32 cellular contexts compared by ENCODE assay signal in genomic region chr7:122518488-122518887, GRCh38.
DNase-seq lines count a peak whose midpoint lies in the region; ATAC-seq, FAIRE-seq and TF ChIP-seq lines count a peak whose summit lies in the region.
"Had no signal": no experiment of that assay in that cellular context is flagged by ENCODE, and none has a peak within 500 bp of the region (broad histone marks: within the 10 kb centered on the region; RNA-seq: fewer than 3 reads in every experiment).

No MANE protein-coding gene starts in this region.

- H3K4me1 ChIP-seq in HepG2 (ENCODE audit: insufficient read depth, low read length) (peaks cover 9% of the 10 kb centered on the region), right lobe of liver (peaks cover 0 to 6% (median 0%) of the 10 kb centered on the region in 4 donors)
- H3K4me1 ChIP-seq: lower lobe of right lung, SJSA1, tibial nerve had no signal

- H3K4me3 ChIP-seq in HepG2 (replicated peaks in 1 of 3; ENCODE audit: insufficient read depth in 1 of 3, low read depth in 2 of 3, low read length in 3 of 3) (no peak overlapping the region), right lobe of liver (no peak overlapping the region), choroid plexus epithelial cell (ENCODE audit: low read depth, low read length) (no peak overlapping the region)
- H3K4me3 ChIP-seq: cardiac muscle cell, coronary artery, lower lobe of right lung, mucosa of descending colon, SJSA1, tibial nerve had no signal

- DNase-seq in HepG2 (ENCODE audit: low spot score) (no peak), right lobe of liver (no peak), NCI-H460 (ENCODE audit: extremely low read depth, low read depth) (peak; percentile 33), choroid plexus epithelial cell (ENCODE audit: low read depth) (peak; percentile 10), renal cortical epithelial cell (ENCODE audit: low read depth) (peak; percentile 57), DMS79 (lab: John Stamatoyannopoulos, UW) (no peak), anterior cingulate cortex (lab: John Stamatoyannopoulos, UW) (no peak), cerebellar cortex (ENCODE audit: low spot score) (no peak)
- DNase-seq: activated CD4-positive, alpha-beta T cell treated with anti-CD3 and anti-CD28 coated beads, Interleukin-2, amount 10 ng/mL, durations not matched to agents 24 days and 14 days; aorta; CD8-positive, alpha-beta T cell; DMS 273 treated with DMSO at 0.1 percent for 48 hours; effector CD8-positive, alpha-beta T cell; glutamatergic neuron; HFFc6; KG1; kidney; lower lobe of right lung; MM.1S; mucosa of descending colon; NCI-H2029 treated with DMSO at 0.1 percent for 48 hours; NCI-H226; stimulated activated CD4-positive, alpha-beta T cell treated with anti-CD3 and anti-CD28 coated beads, Interleukin-15, amount 100 ng/mL, for 24 hours; stimulated activated CD4-positive, alpha-beta T cell treated with anti-CD3 and anti-CD28 coated beads, Interleukin-4, amount 100 ng/mL, for 4 hours; T-cell had no signal

- H3K79me2 ChIP-seq in HepG2 (ENCODE audit: insufficient read depth, low read length): no peaks in the 10 kb centered on the region

- H3K4me2 ChIP-seq in HepG2 (ENCODE audit: low read depth, low read length): no peak overlapping the region

- no peaks in the 10 kb centered on the region for H3K36me3 ChIP-seq in HepG2 (replicated peaks in 1 of 2; ENCODE audit: control insufficient read depth in 1 of 2, insufficient read depth in 2 of 2, low read length in 2 of 2)
- no peaks in the 10 kb centered on the region for H3K36me3 ChIP-seq in right lobe of liver
- H3K36me3 ChIP-seq: cardiac muscle cell, lower lobe of right lung, SJSA1, tibial nerve had no signal

- no peaks in the 10 kb centered on the region for H3K9me3 ChIP-seq in HepG2 (ENCODE audit: low read length)
- H3K9me3 ChIP-seq in right lobe of liver: no peaks in the 10 kb centered on the region
- H3K9me3 ChIP-seq: lower lobe of right lung, mucosa of descending colon, SJSA1, tibial nerve had no signal

- in situ Hi-C loops in HepG2 (cut with HindIII; ENCODE audit: extremely low pct_ligation_motif_present, low pct_unique_long_range_greater_than_20kb): no loop called here

- intact Hi-C loops in HepG2 (cut with micrococcal nuclease; ENCODE audit: unreplicated experiment): no loop called here
- intact Hi-C loops in right lobe of liver (cut with DNase I): no loop called here

- TF ChIP-seq EP300 in HepG2 (IDR thresholded peaks at IDR 0.05; ENCODE audit: low read depth in 2 of 2, low read length in 2 of 2) (no peak), HepG2 (CRISPR knock-in tag; IDR thresholded peaks at IDR 0.05; ENCODE audit: borderline replicate concordance) (no peak)

- POLR2A ChIA-PET in HepG2 (lab: Yijun Ruan, JAX): no interaction called here

- CTCF ChIA-PET in HepG2 (lab: Yijun Ruan, JAX; ENCODE audit: low intra/inter-chr PET ratio, low total read pairs): no interaction called here

- TF ChIP-seq POLR2A in HepG2 (IDR thresholded peaks at IDR 0.05; ENCODE audit: insufficient read depth in 1 of 2, low read depth in 2 of 2, low read length in 2 of 2) (no peak), right lobe of liver (IDR thresholded peaks at IDR 0.05) (no peak)

- 95% methylated on average over 4 of the region's 4 CpGs for WGBS in HepG2 (ENCODE audit: low lambda C conversion rate)
- WGBS in right lobe of liver (ENCODE audit: insufficient coverage, low coverage, low lambda C conversion rate, missing lambda C conversion rate): 94% methylated on average over 4 of the region's 4 CpGs

- no peak for FAIRE-seq in HepG2 (lab: Jason Lieb, UNC)
- FAIRE-seq: GM12892, kidney had no signal

- H3K27me3 ChIP-seq in HepG2 (ENCODE audit: control insufficient read depth in 1 of 2, insufficient read depth in 2 of 2, low read length in 2 of 2) (no peaks in the 10 kb centered on the region), right lobe of liver (no peaks in the 10 kb centered on the region)
- H3K27me3 ChIP-seq: cardiac muscle cell, SJSA1, tibial nerve had no signal

- no peak overlapping the region for H2AFZ ChIP-seq in HepG2 (ENCODE audit: low read length)

- H3K9ac ChIP-seq in HepG2 (ENCODE audit: insufficient read depth, low read depth, low read length): no peak overlapping the region

- H3K27ac ChIP-seq in HepG2 (ENCODE audit: extremely low read length, insufficient read depth, low read length): no peak overlapping the region
- H3K27ac ChIP-seq in right lobe of liver: no peak overlapping the region
- H3K27ac ChIP-seq: cardiac muscle cell, coronary artery, lower lobe of right lung, SJSA1, tibial nerve had no signal

- ATAC-seq in HepG2 (no peak), right lobe of liver (no peak)
- ATAC-seq: activated naive CD4-positive, alpha-beta T cell treated with anti-CD3 and anti-CD28 coated beads, Interleukin-2, amount 50 U/mL, for 72 hours; CD8-positive, alpha-beta T cell; lower lobe of right lung; mucosa of descending colon; natural killer cell treated with Interleukin-12 subunit alpha and Interleukin-12 subunit beta and Interleukin-15 and Interleukin-18, amount 100 ng/mL, for 72 hours; T-cell had no signal

- no peaks in the 10 kb centered on the region for H4K20me1 ChIP-seq in HepG2 (ENCODE audit: insufficient read depth, low read length)

- TF ChIP-seq CTCF in HepG2 (CRISPR knock-in tag; IDR thresholded peaks at IDR 0.05) (no peak), right lobe of liver (IDR thresholded peaks at IDR 0.05) (no peak), choroid plexus epithelial cell (conservative IDR thresholded peaks at IDR 0.05; ENCODE audit: low read depth, low read length) (no peak)

- no TSS peak for BruUV-seq in HepG2 (replicated peaks; lab: Mats Ljungman, UMichigan)

- no peak for TF ChIP-seq RAD21 in HepG2 (CRISPR knock-in tag; IDR thresholded peaks at IDR 0.05)

TF ChIP-seq in HepG2, 621 proteins besides CTCF, POLR2A, EP300 and RAD21:
- TF ChIP-seq GPBP1L1 (CRISPR knock-in tag; IDR thresholded peaks at IDR 0.05): no peak
- TF ChIP-seq MTA3 (CRISPR knock-in tag; IDR thresholded peaks at IDR 0.05): no peak
- TF ChIP-seq ARID3A (IDR thresholded peaks at IDR 0.05; ENCODE audit: low read depth, low read length): no peak
- TF ChIP-seq ZNF563 (CRISPR knock-in tag; IDR thresholded peaks at IDR 0.05): no peak
- no peak for TF ChIP-seq MYNN (CRISPR knock-in tag; IDR thresholded peaks at IDR 0.05; ENCODE audit: low read depth)
- no peak for TF ChIP-seq SSRP1 (CRISPR knock-in tag; IDR thresholded peaks at IDR 0.05)
- TF ChIP-seq NFE2L2 (IDR thresholded peaks at IDR 0.05; ENCODE audit: low read length): peak; percentile 36; the same call in 1 of the 2 replicates
- no peak for TF ChIP-seq NR2F6 (IDR thresholded peaks at IDR 0.05)
- TF ChIP-seq NR2F6 (CRISPR knock-in tag; IDR thresholded peaks at IDR 0.05): no peak

Comparison
In these comparisons a context has a peak if more than half of its experiments do, and no peak if none do; other contexts are left out.
1. DNase-seq: peak in NCI-H460 (single experiment), choroid plexus epithelial cell (single experiment) and renal cortical epithelial cell (single experiment); none in HepG2 (single experiment), right lobe of liver (0 of 3), DMS79 (single experiment), anterior cingulate cortex (0 of 58) and cerebellar cortex (single experiment).